ENCODE assay signal across 8 cellular contexts in the genomic region with DNA sequence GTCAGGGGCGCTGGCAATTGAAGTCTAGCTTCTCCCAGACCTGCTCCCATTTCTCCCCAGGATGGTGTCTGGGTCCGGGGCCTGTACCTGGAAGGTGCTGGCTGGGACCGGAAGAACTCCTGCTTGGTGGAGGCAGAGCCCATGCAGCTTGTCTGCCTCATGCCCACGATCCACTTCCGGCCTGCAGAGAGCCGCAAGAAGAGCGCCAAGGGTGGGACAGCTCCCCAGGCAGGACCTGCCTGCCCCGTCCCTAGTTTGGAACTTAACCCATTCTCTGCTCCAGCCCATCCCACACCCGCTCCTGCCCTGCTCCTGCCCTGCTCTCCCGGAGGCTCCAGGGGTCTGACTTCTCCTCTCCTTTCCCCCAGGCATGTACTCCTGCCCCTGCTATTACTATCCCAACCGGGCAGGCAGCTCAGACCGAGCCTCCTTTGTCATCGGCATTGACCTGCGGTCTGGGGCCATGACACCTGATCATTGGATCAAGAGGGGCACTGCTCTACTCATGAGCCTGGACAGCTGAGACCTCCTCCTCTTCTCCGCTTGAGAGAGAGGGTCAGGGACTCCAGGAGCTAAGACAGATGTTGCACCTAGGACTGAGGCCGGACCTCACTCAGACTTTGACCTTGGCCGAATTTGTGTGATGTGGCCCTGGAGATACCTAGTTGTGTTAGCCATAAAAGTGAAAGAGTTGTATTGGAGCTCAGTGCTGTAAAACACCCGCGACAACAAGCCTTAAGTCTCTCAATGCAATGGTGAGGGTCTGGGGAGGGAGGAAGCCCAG. TPM values are rescaled to one million over a fixed set of nuclear protein-coding genes. Genes with fewer than 3 reads are reported as not detected.
DNase-seq lines count a peak whose midpoint lies in the region; ATAC-seq, FAIRE-seq and TF ChIP-seq lines count a peak whose summit lies in the region.

No MANE protein-coding gene starts in this region.

- H3K36me3 ChIP-seq in IMR-90 (ENCODE audit: control insufficient read depth, insufficient read depth, low read length) (no peaks in the 10 kb centered on the region), mucosa of stomach (ENCODE audit: control insufficient read depth, insufficient read depth, low read length) (no peaks in the 10 kb centered on the region)

- 37% methylated on average over 9 of the region's 19 CpGs; no CpG with 5 or more reads in 1 of the 2 experiments for WGBS in IMR-90 (ENCODE audit: extremely low coverage in 2 of 2, insufficient read length in 1 of 2), 2 experiments

- H3K4me1 ChIP-seq in IMR-90 (ENCODE audit: control insufficient read depth, insufficient read depth, low read length) = peaks cover 3% of the 10 kb centered on the region
- peaks cover 18% of the 10 kb centered on the region for H3K4me1 ChIP-seq in mucosa of stomach (ENCODE audit: control insufficient read depth, insufficient read depth, low read length)

- H3K23ac ChIP-seq in IMR-90 (ENCODE audit: low read depth, low read length) = no peak overlapping the region

- BruUV-seq in IMR-90 (replicated peaks; lab: Mats Ljungman, UMichigan) = no TSS peak

- no peak for TF ChIP-seq RAD21 in IMR-90 (IDR thresholded peaks at IDR 0.05; ENCODE audit: low read length)

- dilution Hi-C loops in IMR-90 (cut with HindIII; ENCODE audit: low sequenced_read_pairs, unreplicated experiment) = no loop called here

- POLR2A ChIA-PET in IMR-90 (lab: Charles Lee; ENCODE audit: unreplicated experiment) = no interaction called here

- in situ Hi-C loops in IMR-90 (cut with MboI; ENCODE audit: low sequenced_read_pairs) = no loop called here

- H3K4me3 ChIP-seq in IMR-90 (ENCODE audit: insufficient read depth, low read depth, low read length) = no peak overlapping the region
- H3K4me3 ChIP-seq in mucosa of stomach (ENCODE audit: low read length) = peak overlapping the region; percentile 11

- H3K9me3 ChIP-seq in IMR-90 (ENCODE audit: control insufficient read depth, insufficient read depth, low read length) (no peaks in the 10 kb centered on the region), mucosa of stomach (ENCODE audit: control insufficient read depth, low read length) (no peaks in the 10 kb centered on the region)

- 0 out of 2 replicates have a peak overlapping the region, but pooled peaks have one; percentile 21 for H3K4ac ChIP-seq in IMR-90 (ENCODE audit: low read depth, low read length)

- no peak overlapping the region for H3K18ac ChIP-seq in IMR-90 (ENCODE audit: low read depth, low read length)

- H2AK9ac ChIP-seq in IMR-90 (replicated peaks; ENCODE audit: low read depth, low read length, poor library complexity) = peak overlapping the region; percentile 88

- TF ChIP-seq CTCF in 22Rv1 (IDR thresholded peaks at IDR 0.05) = no peak
- TF ChIP-seq CTCF in IMR-90 (conservative IDR thresholded peaks at IDR 0.05; ENCODE audit: low read depth, low read length) = no peak

- no peak overlapping the region for H2BK120ac ChIP-seq in IMR-90 (ENCODE audit: low read depth, low read length)

- H3K27ac ChIP-seq in 22Rv1 = peak overlapping the region; percentile 99
- no peak overlapping the region for H3K27ac ChIP-seq in IMR-90 (ENCODE audit: insufficient read depth, low read length)
- peak overlapping the region; percentile 4 for H3K27ac ChIP-seq in caudate nucleus (ENCODE audit: low read depth, low read length)

- H3K9ac ChIP-seq in IMR-90 (ENCODE audit: low read depth, low read length) = peak overlapping the region; percentile 48
- H3K9ac ChIP-seq in mucosa of stomach (ENCODE audit: low read length) = peak overlapping the region; percentile 41

- no peak overlapping the region for H2BK20ac ChIP-seq in IMR-90 (ENCODE audit: low read depth, low read length)

- peak overlapping the region; percentile 98 for H2AFZ ChIP-seq in IMR-90 (replicated peaks; ENCODE audit: low read length, poor library complexity)

- peak overlapping the region; percentile 26; the same call in 1 of the 2 replicates for H2AK5ac ChIP-seq in IMR-90 (ENCODE audit: low read depth, low read length)

- H3K4me2 ChIP-seq in IMR-90 (ENCODE audit: low read depth, low read length) = peak overlapping the region; percentile 66

- peaks cover 0 to 21% of the 10 kb centered on the region in 2 experiments; a peak in 2 of 4 replicates for H3K79me1 ChIP-seq in IMR-90 (ENCODE audit: low read depth in 1 of 2, low read length in 2 of 2)

- H3K14ac ChIP-seq in IMR-90 (replicated peaks; ENCODE audit: low read depth, low read length) = no peak overlapping the region; the same call in 1 of the 2 replicates

- ATAC-seq in IMR-90 (ENCODE audit: low read depth) = no peak
- no peak for ATAC-seq in GM18870 (IDR thresholded peaks at IDR 0.05; ENCODE audit: unreplicated experiment)

- H3K56ac ChIP-seq in IMR-90 (ENCODE audit: extremely low read depth, insufficient read depth, low read length) = no peak overlapping the region

- H3K27me3 ChIP-seq in IMR-90 (ENCODE audit: control insufficient read depth, insufficient read depth, low read length) = peaks cover 6% of the 10 kb centered on the region
- H3K27me3 ChIP-seq in mucosa of stomach (ENCODE audit: control insufficient read depth, insufficient read depth, low read length) = peaks cover 5% of the 10 kb centered on the region

- CTCF ChIA-PET in IMR-90 (lab: Yijun Ruan, JAX) = interaction anchor here (1.1 to 1.6 kb wide), 2 partner anchors 9 to 24 kb away, joined by 3 read pairs; a partner anchor contains a TSS

- H4K8ac ChIP-seq in IMR-90 (ENCODE audit: low read depth in 2 of 2, low read length in 2 of 2) = peak overlapping the region; percentile 33 to 71; a peak in 2 of 4 replicates

- H2BK5ac ChIP-seq in IMR-90 (ENCODE audit: low read depth, low read length, poor library complexity, severe bottlenecking) = no peak overlapping the region

- H4K5ac ChIP-seq in IMR-90 (ENCODE audit: low read depth, low read length) = no peak overlapping the region

- DNase-seq in IMR-90 (no peak), caudate nucleus (lab: John Stamatoyannopoulos, UW) (no peak), GM19239 (ENCODE audit: insufficient read length, low spot score) (no peak), NCI-H1105 (lab: John Stamatoyannopoulos, UW) (no peak)
- no peak for DNase-seq in activated CD4-positive, alpha-beta T cell treated with anti-CD3 and anti-CD28 coated beads, Interleukin-2, amount 50 U/mL, for 48 hours

- H4K20me1 ChIP-seq in IMR-90 (ENCODE audit: insufficient read depth, low read length) = 0 out of 2 replicates have a peak, but pooled peaks cover 4% of the 10 kb centered on the region

- TF ChIP-seq POLR2A in IMR-90 (IDR thresholded peaks at IDR 0.05; ENCODE audit: low read depth, low read length) = no peak

- FAIRE-seq in GM19239 (lab: Jason Lieb, UNC) = no peak

- H3K9me1 ChIP-seq in IMR-90 (ENCODE audit: insufficient read depth, low read length) = no peaks in the 10 kb centered on the region

- no peak overlapping the region for H2BK15ac ChIP-seq in IMR-90 (ENCODE audit: low read depth, low read length)

- intact Hi-C loops in IMR-90 (cut with micrococcal nuclease) = no loop called here

- no peak overlapping the region for H4K91ac ChIP-seq in IMR-90 (ENCODE audit: insufficient read depth, low read depth, low read length)

TF ChIP-seq in IMR-90, 13 proteins besides CTCF, POLR2A, EP300 and RAD21:
- TF ChIP-seq FOS (IDR thresholded peaks at IDR 0.05; ENCODE audit: low read depth, low read length) (no peak), NFE2L2 (IDR thresholded peaks at IDR 0.05; ENCODE audit: low read depth, low read length) (no peak), MXI1 (IDR thresholded peaks at IDR 0.05; ENCODE audit: borderline replicate concordance, low read depth, low read length) (no peak)
- TF ChIP-seq, protein P1, sequence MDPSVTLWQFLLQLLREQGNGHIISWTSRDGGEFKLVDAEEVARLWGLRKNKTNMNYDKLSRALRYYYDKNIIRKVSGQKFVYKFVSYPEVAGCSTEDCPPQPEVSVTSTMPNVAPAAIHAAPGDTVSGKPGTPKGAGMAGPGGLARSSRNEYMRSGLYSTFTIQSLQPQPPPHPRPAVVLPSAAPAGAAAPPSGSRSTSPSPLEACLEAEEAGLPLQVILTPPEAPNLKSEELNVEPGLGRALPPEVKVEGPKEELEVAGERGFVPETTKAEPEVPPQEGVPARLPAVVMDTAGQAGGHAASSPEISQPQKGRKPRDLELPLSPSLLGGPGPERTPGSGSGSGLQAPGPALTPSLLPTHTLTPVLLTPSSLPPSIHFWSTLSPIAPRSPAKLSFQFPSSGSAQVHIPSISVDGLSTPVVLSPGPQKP (IDR thresholded peaks at IDR 0.05; ENCODE audit: borderline replicate concordance, low read depth, low read length) = no peak

RNA-seq across cellular contexts. Expression of a gene that starts 0.8 kb away (rescaled TPM):
- 0.72 and 1.1 TPM in 2 replicates for total RNA-seq in IMR-90 (2012; rRNA removed)
- polyA plus RNA-seq in IMR-90 (2012; rRNA removed) = 3.5 and 4.5 TPM in 2 replicates
- 2.7 and 3.6 TPM in 2 replicates for polyA plus RNA-seq in IMR-90 (2012; cell fraction: cytosol; rRNA removed)
- 18.3 and 20.0 TPM in 2 replicates for polyA plus RNA-seq in IMR-90 (2012; cell fraction: nucleus; rRNA removed; ENCODE audit: low replicate concordance)

RNA-seq across cellular contexts. Expression of a gene that starts 21.7 kb away (rescaled TPM):
- total RNA-seq in IMR-90 (2012; rRNA removed) = not detected in 2 replicates
- polyA plus RNA-seq in IMR-90 (2012; rRNA removed) = 1.9 and 2.1 TPM in 2 replicates
- 0.63 and 0.79 TPM in 2 replicates for polyA plus RNA-seq in IMR-90 (2012; cell fraction: cytosol; rRNA removed)
- polyA plus RNA-seq in IMR-90 (2012; cell fraction: nucleus; rRNA removed; ENCODE audit: low replicate concordance) = 16.9 and 24.1 TPM in 2 replicates

RNA-seq across cellular contexts. Expression of a gene that starts 24.2 kb away (rescaled TPM):
- total RNA-seq in IMR-90 (2012; rRNA removed) = 40.7 and 62.2 TPM in 2 replicates
- 76.8 and 122 TPM in 2 replicates for polyA plus RNA-seq in IMR-90 (2012; rRNA removed)
- 125 and 183 TPM in 2 replicates for polyA plus RNA-seq in IMR-90 (2012; cell fraction: cytosol; rRNA removed)
- polyA plus RNA-seq in IMR-90 (2012; cell fraction: nucleus; rRNA removed; ENCODE audit: low replicate concordance) = 34.7 and 54.0 TPM in 2 replicates

RNA-seq across cellular contexts. Expression of a gene that starts 24.6 kb away (rescaled TPM):
- total RNA-seq in IMR-90 (2012; rRNA removed) = 10.8 and 11.1 TPM in 2 replicates
- 7.0 and 8.8 TPM in 2 replicates for polyA plus RNA-seq in IMR-90 (2012; rRNA removed)
- 3.4 and 4.3 TPM in 2 replicates for polyA plus RNA-seq in IMR-90 (2012; cell fraction: cytosol; rRNA removed)
- polyA plus RNA-seq in IMR-90 (2012; cell fraction: nucleus; rRNA removed; ENCODE audit: low replicate concordance) = 9.7 and 19.2 TPM in 2 replicates

RNA-seq across cellular contexts. Expression of a gene that starts 55.4 kb away (rescaled TPM):
- 67.2 and 78.1 TPM in 2 replicates for total RNA-seq in IMR-90 (2012; rRNA removed)
- 55.1 and 65.4 TPM in 2 replicates for polyA plus RNA-seq in IMR-90 (2012; rRNA removed)
- polyA plus RNA-seq in IMR-90 (2012; cell fraction: cytosol; rRNA removed) = 53.4 and 59.5 TPM in 2 replicates
- polyA plus RNA-seq in IMR-90 (2012; cell fraction: nucleus; rRNA removed; ENCODE audit: low replicate concordance) = 202 and 231 TPM in 2 replicates
